ENCODE assay signal across 1 cellular context in genomic region chr5:80238078-80238477, GRCh38.
TF ChIP-seq lines count a peak whose summit lies in the region.

No MANE protein-coding gene starts in this region.

TF ChIP-seq in WTC11, 78 proteins besides CTCF, POLR2A, EP300 and RAD21 (continued from another document):
- no peak for TF ChIP-seq ZNF532 (CRISPR knock-in tag; IDR thresholded peaks at IDR 0.05; ENCODE audit: borderline replicate concordance)
- no peak for TF ChIP-seq IRF2 (CRISPR knock-in tag; IDR thresholded peaks at IDR 0.05; ENCODE audit: borderline replicate concordance, low read depth)
- TF ChIP-seq TEAD4 (CRISPR knock-in tag; IDR thresholded peaks at IDR 0.05), result no peak
- TF ChIP-seq SMAD4 (CRISPR knock-in tag; IDR thresholded peaks at IDR 0.05), result no peak
- no peak for TF ChIP-seq NR3C1 (CRISPR knock-in tag; conservative IDR thresholded peaks at IDR 0.05; ENCODE audit: low read depth)
- TF ChIP-seq CREB1 (CRISPR knock-in tag; IDR thresholded peaks at IDR 0.05), result no peak
- TF ChIP-seq FOXJ3 (CRISPR knock-in tag; IDR thresholded peaks at IDR 0.05; ENCODE audit: borderline replicate concordance), result no peak
- no peak for TF ChIP-seq NR2C2 (CRISPR knock-in tag; IDR thresholded peaks at IDR 0.05)
- TF ChIP-seq PREB (CRISPR knock-in tag; IDR thresholded peaks at IDR 0.05; ENCODE audit: borderline replicate concordance), result no peak
- no peak for TF ChIP-seq MXD4 (CRISPR knock-in tag; IDR thresholded peaks at IDR 0.05; ENCODE audit: borderline replicate concordance)
